Comparison of ENCODE assay signal across 16 cellular contexts in the genomic region with DNA sequence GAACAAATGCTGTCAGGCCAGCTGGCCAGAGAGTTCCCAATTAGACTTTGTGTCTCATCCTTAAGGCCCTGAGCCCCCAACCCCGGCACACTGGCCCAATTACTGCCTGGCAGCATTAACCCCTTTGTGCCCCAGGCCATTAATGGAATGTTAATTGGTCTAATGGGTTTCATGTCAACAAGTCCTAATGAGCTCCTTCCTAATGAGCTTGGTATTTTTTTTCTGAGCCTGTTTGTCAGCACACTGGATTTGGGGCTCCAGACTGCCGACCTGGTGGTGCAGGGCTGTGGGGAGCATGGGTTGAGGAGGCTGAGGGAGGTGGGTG.
"Had no signal": no experiment of that assay in that cellular context is flagged by ENCODE, and none has a peak within 500 bp of the region (broad histone marks: within the 10 kb centered on the region; RNA-seq: fewer than 3 reads in every experiment).

No MANE protein-coding gene starts in this region.

- H3K27ac Mint-ChIP-seq: activated CD8-positive, alpha-beta memory T cell treated with anti-CD3 and anti-CD28 coated beads, Interleukin-2, amount 10 ng/mL, durations not matched to agents 7 days and 5 days; activated naive CD4-positive, alpha-beta T cell treated with anti-CD3 and anti-CD28 coated beads for 36 hours; activated naive CD8-positive, alpha-beta T cell treated with anti-CD3 and anti-CD28 coated beads, Interleukin-2, amount 50 U/mL, for 24 hours; activated T-helper 2 cell treated with anti-CD3 and anti-CD28 coated beads, Interferon-gamma antibody, Interleukin-2, Interleukin-4, amounts not matched to agents 10 μg/mL and 5 μg/mL and 100 μg/mL, durations not matched to agents 14 hours and 24 hours and 36 hours; nephron progenitor cell; stimulated activated memory B cell treated with anti-CD40 and anti-IgM and Interleukin-4, amounts not matched to agents 10 μg/mL and 1 μg/mL and 100 μg/mL, for 72 hours; T-helper 17 cell had no signal

- H3K36me3 ChIP-seq: heart left ventricle, sigmoid colon, transverse colon, WERI-Rb-1 had no signal

- H3K9me3 ChIP-seq: heart left ventricle, sigmoid colon, transverse colon had no signal

- H3K4me3 Mint-ChIP-seq: activated CD8-positive, alpha-beta memory T cell treated with anti-CD3 and anti-CD28 coated beads, Interleukin-2, amount 10 ng/mL, durations not matched to agents 7 days and 5 days; activated naive CD4-positive, alpha-beta T cell treated with anti-CD3 and anti-CD28 coated beads for 36 hours; activated naive CD8-positive, alpha-beta T cell treated with anti-CD3 and anti-CD28 coated beads, Interleukin-2, amount 50 U/mL, for 24 hours; nephron progenitor cell; stimulated activated memory B cell treated with anti-CD40 and anti-IgM and Interleukin-4, amounts not matched to agents 10 μg/mL and 1 μg/mL and 100 μg/mL, for 72 hours; T-helper 17 cell had no signal

- H3K9me3 Mint-ChIP-seq: activated naive CD4-positive, alpha-beta T cell treated with anti-CD3 and anti-CD28 coated beads for 36 hours; activated naive CD8-positive, alpha-beta T cell treated with anti-CD3 and anti-CD28 coated beads, Interleukin-2, amount 50 U/mL, for 24 hours; activated T-helper 2 cell treated with anti-CD3 and anti-CD28 coated beads, Interferon-gamma antibody, Interleukin-2, Interleukin-4, amounts not matched to agents 10 μg/mL and 5 μg/mL and 100 μg/mL, durations not matched to agents 14 hours and 24 hours and 36 hours; nephron progenitor cell; stimulated activated memory B cell treated with anti-CD40 and anti-IgM and Interleukin-4, amounts not matched to agents 10 μg/mL and 1 μg/mL and 100 μg/mL, for 72 hours had no signal

- H3K4me1 Mint-ChIP-seq: activated CD8-positive, alpha-beta memory T cell treated with anti-CD3 and anti-CD28 coated beads, Interleukin-2, amount 10 ng/mL, durations not matched to agents 7 days and 5 days; activated naive CD8-positive, alpha-beta T cell treated with anti-CD3 and anti-CD28 coated beads, Interleukin-2, amount 50 U/mL, for 24 hours had no signal

- H3K36me3 Mint-ChIP-seq: activated CD8-positive, alpha-beta memory T cell treated with anti-CD3 and anti-CD28 coated beads, Interleukin-2, amount 10 ng/mL, durations not matched to agents 7 days and 5 days; stimulated activated memory B cell treated with anti-CD40 and anti-IgM and Interleukin-4, amounts not matched to agents 10 μg/mL and 1 μg/mL and 100 μg/mL, for 72 hours had no signal

- ATAC-seq: activated CD8-positive, alpha-beta memory T cell treated with anti-CD3 and anti-CD28 coated beads, Interleukin-2, amount 10 ng/mL, durations not matched to agents 7 days and 5 days; activated naive CD8-positive, alpha-beta T cell treated with anti-CD3 and anti-CD28 coated beads, Interleukin-2, amount 50 U/mL, for 24 hours; heart left ventricle; stimulated activated memory B cell treated with anti-CD40 and anti-IgM and Interleukin-4, amounts not matched to agents 10 μg/mL and 1 μg/mL and 100 μg/mL, for 72 hours; T-helper 17 cell had no signal

- DNase-seq: activated CD4-positive, alpha-beta T cell treated with anti-CD3 and anti-CD28 coated beads, Interleukin-2, amount 50 U/mL, for 48 hours; activated CD8-positive, alpha-beta memory T cell treated with anti-CD3 and anti-CD28 coated beads, Interleukin-2, amount 10 ng/mL, durations not matched to agents 7 days and 5 days; activated naive CD4-positive, alpha-beta T cell treated with anti-CD3 and anti-CD28 coated beads for 36 hours; activated naive CD8-positive, alpha-beta T cell treated with anti-CD3 and anti-CD28 coated beads, Interleukin-2, amount 50 U/mL, for 24 hours; activated T-cell treated with anti-CD3 and anti-CD28 coated beads, Interleukin-2, amount 50 U/mL, for 1 hour; central memory CD4-positive, alpha-beta T cell; mammary epithelial cell; nephron progenitor cell; sigmoid colon; T-helper 17 cell; transverse colon; WERI-Rb-1 had no signal

- H3K27me3 ChIP-seq: heart left ventricle, sigmoid colon had no signal

- H3K4me3 ChIP-seq: heart left ventricle, sigmoid colon, transverse colon had no signal

- H3K27ac ChIP-seq: epithelial cell of prostate had no signal
